40 cellular contexts compared by ENCODE assay signal in the genomic region with DNA sequence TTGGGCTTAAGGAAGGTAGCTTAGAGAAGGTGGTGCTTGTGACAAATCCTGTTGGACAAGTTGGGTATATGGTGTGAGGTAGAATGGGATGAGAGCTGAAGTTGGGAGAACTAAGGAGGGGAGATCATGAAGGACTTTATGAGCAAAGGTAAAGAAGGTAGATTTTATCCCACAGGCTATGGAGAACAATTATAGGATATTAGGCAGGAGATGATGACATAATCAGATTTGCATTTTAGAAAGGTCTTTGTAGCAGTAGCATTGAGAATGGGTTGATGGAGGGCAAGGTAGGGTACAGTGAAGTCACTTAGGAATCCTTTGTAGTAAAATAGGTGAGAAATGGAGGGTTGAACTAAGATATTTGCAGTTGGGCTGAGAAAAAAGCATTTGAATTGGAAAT. TPM values are rescaled to one million over a fixed set of nuclear protein-coding genes. Genes with fewer than 3 reads are reported as not detected.
"Had no signal": no experiment of that assay in that cellular context is flagged by ENCODE, and none has a peak within 500 bp of the region (broad histone marks: within the 10 kb centered on the region; RNA-seq: fewer than 3 reads in every experiment).

No MANE protein-coding gene starts in this region.

- H3K4me1 ChIP-seq: adrenal gland, ascending aorta, body of pancreas, breast epithelium had no signal

- H3K27me3 ChIP-seq: ascending aorta, body of pancreas, cardiac muscle cell had no signal

- DNase-seq: activated effector memory CD4-positive, alpha-beta T cell treated with anti-CD3 and anti-CD28 coated beads, Interleukin-2, amount 50 U/mL, for 16 hours; activated effector memory CD4-positive, alpha-beta T cell treated with Interleukin-2 at 50 U/mL for 16 hours; activated gamma-delta T cell; activated gamma-delta T cell treated with Interleukin-2 at 50 U/mL for 16 hours; activated naive CD4-positive, alpha-beta T cell; activated naive CD4-positive, alpha-beta T cell treated with anti-CD3 and anti-CD28 coated beads for 36 hours; activated naive CD4-positive, alpha-beta T cell treated with anti-CD3 and anti-CD28 coated beads, Interleukin-2, amount 10 ng/mL, durations not matched to agents 7 days and 5 days; activated naive CD4-positive, alpha-beta T cell treated with anti-CD3 and anti-CD28 coated beads, Interleukin-2, amount 50 U/mL, for 16 hours; activated naive CD4-positive, alpha-beta T cell treated with Interleukin-2 at 50 U/mL for 16 hours; activated naive CD8-positive, alpha-beta T cell treated with anti-CD3 and anti-CD28 coated beads for 36 hours; activated naive CD8-positive, alpha-beta T cell treated with anti-CD3 and anti-CD28 coated beads, Interleukin-2, amount 10 ng/mL, durations not matched to agents 7 days and 5 days; activated naive CD8-positive, alpha-beta T cell treated with anti-CD3 and anti-CD28 coated beads, Interleukin-2, amount 50 U/mL, for 24 hours; activated T-cell treated with anti-CD3 and anti-CD28 coated beads, Interleukin-2, amount 50 U/mL, for 1 hour; activated T-cell treated with anti-CD3 and anti-CD28 coated beads, Interleukin-2, amount 50 U/mL, for 24 hours; activated T-cell treated with anti-CD3 and anti-CD28 coated beads, Interleukin-2, amount 50 U/mL, for 4 hours; activated T-cell treated with anti-CD3 and anti-CD28 coated beads, Interleukin-2, amount 50 U/mL, for 48 hours; activated T-cell treated with anti-CD3 and anti-CD28 coated beads, Interleukin-2, amount 50 U/mL, for 72 hours; adrenal gland; amniotic stem cell; amygdala; anterior cingulate cortex; aorta; body of pancreas; brain microvascular endothelial cell; caudate nucleus; central memory CD4-positive, alpha-beta T cell; cerebellar nuclear complex had no signal

- FAIRE-seq: astrocyte, bronchial epithelial cell had no signal

- ATAC-seq: activated naive CD4-positive, alpha-beta T cell treated with anti-CD3 and anti-CD28 coated beads, Interleukin-2, amount 50 U/mL, for 72 hours; activated naive CD8-positive, alpha-beta T cell treated with anti-CD3 and anti-CD28 coated beads, Interleukin-2, amount 50 U/mL, for 24 hours; activated T-cell treated with anti-CD3 and anti-CD28 coated beads, Interleukin-2, amount 50 U/mL, for 4 hours; activated T-cell treated with anti-CD3 and anti-CD28 coated beads, Interleukin-2, amount 50 U/mL, for 72 hours; activated T-helper 17 cell treated with anti-CD3 and anti-CD28 coated beads, Interleukin-2, amount 50 U/mL, for 72 hours; body of pancreas had no signal

- H3K27ac ChIP-seq: adrenal gland, ascending aorta, body of pancreas, brain microvascular endothelial cell, breast epithelium, cardiac muscle cell had no signal

- H3K4me3 ChIP-seq: adrenal gland, ascending aorta, body of pancreas, breast epithelium, cardiac muscle cell had no signal

- H3K9me3 ChIP-seq: adrenal gland, body of pancreas had no signal

- H3K36me3 ChIP-seq: adrenal gland, ascending aorta, brain microvascular endothelial cell, breast epithelium, cardiac muscle cell had no signal

RNA-seq across cellular contexts. Expression of gene TCHH, which starts 14.9 kb away (rescaled TPM):
- total RNA-seq: activated naive CD4-positive, alpha-beta T cell treated with anti-CD3 and anti-CD28 coated beads for 36 hours; activated T-helper 1 cell treated with anti-CD3 and anti-CD28 coated beads, Interleukin-12 subunit alpha, Interleukin-12 subunit beta, Interleukin-2, Interleukin-4 antibody, amounts not matched to agents 30 ng/mL and 10 ng/mL and 1 ng/mL, durations not matched to agents 14 hours and 24 hours and 36 hours; ascending aorta; cardiac muscle cell; chondrocyte had no signal
- polyA plus RNA-seq: cardiac muscle cell had no signal

RNA-seq across cellular contexts. Expression of gene RPTN, which starts 28.8 kb away (rescaled TPM):
- total RNA-seq: activated naive CD4-positive, alpha-beta T cell treated with anti-CD3 and anti-CD28 coated beads for 36 hours; activated naive CD4-positive, alpha-beta T cell treated with anti-CD3 and anti-CD28 coated beads, Interleukin-2, amount 50 U/mL, for 72 hours; activated naive CD8-positive, alpha-beta T cell treated with anti-CD3 and anti-CD28 coated beads for 36 hours; activated naive CD8-positive, alpha-beta T cell treated with anti-CD3 and anti-CD28 coated beads, Interleukin-2, amount 10 ng/mL, durations not matched to agents 7 days and 5 days; activated T-cell treated with anti-CD3 and anti-CD28 coated beads, Interleukin-2, amount 50 U/mL, for 4 hours; activated T-cell treated with anti-CD3 and anti-CD28 coated beads, Interleukin-2, amount 50 U/mL, for 72 hours; activated T-helper 1 cell treated with anti-CD3 and anti-CD28 coated beads, Interleukin-12 subunit alpha, Interleukin-12 subunit beta, Interleukin-2, Interleukin-4 antibody, amounts not matched to agents 30 ng/mL and 10 ng/mL and 1 ng/mL, durations not matched to agents 14 hours and 24 hours and 36 hours; activated T-helper 17 cell treated with anti-CD3 and anti-CD28 coated beads, Interleukin-2, amount 50 U/mL, for 72 hours; activated T-helper 2 cell treated with anti-CD3 and anti-CD28 coated beads, Interferon-gamma antibody, Interleukin-2, Interleukin-4, amounts not matched to agents 10 μg/mL and 5 μg/mL and 100 μg/mL, durations not matched to agents 14 hours and 24 hours and 36 hours; adrenal gland; aorta; ascending aorta; body of pancreas; breast epithelium; cardiac muscle cell; cardiac septum; cerebellum; chondrocyte had no signal
- polyA plus RNA-seq: adipose tissue, adrenal gland, aorta, cardiac muscle cell had no signal

RNA-seq across cellular contexts. Expression of gene TCHHL1, which starts 41.3 kb away (rescaled TPM):
- total RNA-seq: activated naive CD4-positive, alpha-beta T cell treated with anti-CD3 and anti-CD28 coated beads for 36 hours; activated naive CD4-positive, alpha-beta T cell treated with anti-CD3 and anti-CD28 coated beads, Interleukin-2, amount 50 U/mL, for 72 hours; activated naive CD8-positive, alpha-beta T cell treated with anti-CD3 and anti-CD28 coated beads for 36 hours; activated naive CD8-positive, alpha-beta T cell treated with anti-CD3 and anti-CD28 coated beads, Interleukin-2, amount 10 ng/mL, durations not matched to agents 7 days and 5 days; activated T-cell treated with anti-CD3 and anti-CD28 coated beads, Interleukin-2, amount 50 U/mL, for 4 hours; activated T-cell treated with anti-CD3 and anti-CD28 coated beads, Interleukin-2, amount 50 U/mL, for 72 hours; activated T-helper 1 cell treated with anti-CD3 and anti-CD28 coated beads, Interleukin-12 subunit alpha, Interleukin-12 subunit beta, Interleukin-2, Interleukin-4 antibody, amounts not matched to agents 30 ng/mL and 10 ng/mL and 1 ng/mL, durations not matched to agents 14 hours and 24 hours and 36 hours; activated T-helper 17 cell treated with anti-CD3 and anti-CD28 coated beads, Interleukin-2, amount 50 U/mL, for 72 hours; activated T-helper 2 cell treated with anti-CD3 and anti-CD28 coated beads, Interferon-gamma antibody, Interleukin-2, Interleukin-4, amounts not matched to agents 10 μg/mL and 5 μg/mL and 100 μg/mL, durations not matched to agents 14 hours and 24 hours and 36 hours; adrenal gland; aorta; ascending aorta; astrocyte; body of pancreas; breast epithelium; bronchial epithelial cell; cardiac muscle cell; cardiac septum; cerebellum; chondrocyte had no signal
- polyA plus RNA-seq: adipose tissue, adrenal gland, aorta, cardiac muscle cell had no signal
